ENCODE assay signal across 24 cellular contexts in genomic region chr4:56148428-56148827, GRCh38.
"Had no signal": no experiment of that assay in that cellular context is flagged by ENCODE, and none has a peak within 500 bp of the region (broad histone marks: within the 10 kb centered on the region; RNA-seq: fewer than 3 reads in every experiment).

No MANE protein-coding gene starts in this region.

- H3K4me1 Mint-ChIP-seq: activated CD4-positive, alpha-beta T cell treated with anti-CD3 and anti-CD28 coated beads, Interleukin-2, amount 10 ng/mL, durations not matched to agents 7 days and 5 days; activated CD8-positive, alpha-beta memory T cell treated with anti-CD3 and anti-CD28 coated beads, Interleukin-2, amount 10 ng/mL, durations not matched to agents 7 days and 5 days; memory B cell had no signal

- DNase-seq: activated CD4-positive, alpha-beta T cell treated with anti-CD3 and anti-CD28 coated beads, Interleukin-2, amount 10 ng/mL, durations not matched to agents 7 days and 5 days; activated CD4-positive, CD25-positive, alpha-beta regulatory T cell treated with anti-CD3 and anti-CD28 coated beads, Interleukin-2, amount 50 U/mL, for 72 hours; activated CD8-positive, alpha-beta memory T cell treated with anti-CD3 and anti-CD28 coated beads, Interleukin-2, amount 10 ng/mL, durations not matched to agents 7 days and 5 days; activated CD8-positive, alpha-beta T cell treated with anti-CD3 and anti-CD28 coated beads for 36 hours; activated gamma-delta T cell treated with Interleukin-2 at 50 U/mL for 16 hours; activated T-cell treated with anti-CD3 and anti-CD28 coated beads for 4 hours; amniotic stem cell; cerebellar nuclear complex; endodermal cell; heart left ventricle; islet precursor cell; left cardiac atrium; psoas muscle; stimulated activated CD4-positive, alpha-beta T cell treated with anti-CD3 and anti-CD28 coated beads, Interleukin-12 subunit alpha, Interleukin-12 subunit beta, amount 100 ng/mL, for 4 hours; substantia nigra; SW 1271; T-helper 2 cell; thyroid gland had no signal

- H3K4me3 ChIP-seq: coronary artery, heart left ventricle, psoas muscle, right atrium auricular region, thyroid gland had no signal

- H3K4me3 Mint-ChIP-seq: activated CD4-positive, alpha-beta T cell treated with anti-CD3 and anti-CD28 coated beads, Interleukin-2, amount 10 ng/mL, durations not matched to agents 7 days and 5 days; activated CD8-positive, alpha-beta memory T cell treated with anti-CD3 and anti-CD28 coated beads, Interleukin-2, amount 10 ng/mL, durations not matched to agents 7 days and 5 days; activated CD8-positive, alpha-beta T cell treated with anti-CD3 and anti-CD28 coated beads for 36 hours; activated naive CD8-positive, alpha-beta T cell; endodermal cell; memory B cell; natural killer cell treated with Interleukin-12 subunit alpha and Interleukin-12 subunit beta and Interleukin-15 and Interleukin-18, amount 100 ng/mL, for 72 hours; stimulated activated naive CD8-positive, alpha-beta T cell treated with anti-CD3 and anti-CD28 coated beads, Interleukin-15, Interleukin-2, amounts not matched to agents 100 ng/mL and 50 ng/mL, for 24 hours had no signal

- H3K27ac Mint-ChIP-seq: activated CD4-positive, alpha-beta T cell treated with anti-CD3 and anti-CD28 coated beads, Interleukin-2, amount 10 ng/mL, durations not matched to agents 7 days and 5 days; activated CD8-positive, alpha-beta memory T cell treated with anti-CD3 and anti-CD28 coated beads, Interleukin-2, amount 10 ng/mL, durations not matched to agents 7 days and 5 days; activated CD8-positive, alpha-beta T cell treated with anti-CD3 and anti-CD28 coated beads for 36 hours; activated naive CD8-positive, alpha-beta T cell; endodermal cell; memory B cell; natural killer cell treated with Interleukin-12 subunit alpha and Interleukin-12 subunit beta and Interleukin-15 and Interleukin-18, amount 100 ng/mL, for 72 hours; stimulated activated naive CD8-positive, alpha-beta T cell treated with anti-CD3 and anti-CD28 coated beads, Interleukin-15, Interleukin-2, amounts not matched to agents 100 ng/mL and 50 ng/mL, for 24 hours had no signal

- H3K36me3 Mint-ChIP-seq: activated CD8-positive, alpha-beta memory T cell treated with anti-CD3 and anti-CD28 coated beads, Interleukin-2, amount 10 ng/mL, durations not matched to agents 7 days and 5 days; activated naive CD8-positive, alpha-beta T cell; memory B cell; natural killer cell treated with Interleukin-12 subunit alpha and Interleukin-12 subunit beta and Interleukin-15 and Interleukin-18, amount 100 ng/mL, for 72 hours had no signal

- H3K9me3 Mint-ChIP-seq: activated CD4-positive, alpha-beta T cell treated with anti-CD3 and anti-CD28 coated beads, Interleukin-2, amount 10 ng/mL, durations not matched to agents 7 days and 5 days; activated CD8-positive, alpha-beta T cell treated with anti-CD3 and anti-CD28 coated beads for 36 hours; endodermal cell; memory B cell; natural killer cell treated with Interleukin-12 subunit alpha and Interleukin-12 subunit beta and Interleukin-15 and Interleukin-18, amount 100 ng/mL, for 72 hours; stimulated activated naive CD8-positive, alpha-beta T cell treated with anti-CD3 and anti-CD28 coated beads, Interleukin-15, Interleukin-2, amounts not matched to agents 100 ng/mL and 50 ng/mL, for 24 hours had no signal
